ENCODE assay signal across 8 cellular contexts in genomic region chr12:56224954-56225353, GRCh38. TPM values are rescaled to one million over a fixed set of nuclear protein-coding genes. Genes with fewer than 3 reads are reported as not detected.
DNase-seq lines count a peak whose midpoint lies in the region; ATAC-seq and TF ChIP-seq lines count a peak whose summit lies in the region.

No MANE protein-coding gene starts in this region.

- H3K4me3 ChIP-seq in Caco-2 (ENCODE audit: low read depth, low read length) (peak overlapping the region; percentile 72), OCI-LY7 (ENCODE audit: low read depth, low read length, poor library complexity, severe bottlenecking) (peak overlapping the region; percentile 83), endocrine pancreas (ENCODE audit: control insufficient read depth, insufficient read depth, low read length) (peak overlapping the region; percentile 49), osteoblast (ENCODE audit: insufficient read depth, low read length) (peak overlapping the region; percentile 87)

- no peaks in the 10 kb centered on the region for H3K36me3 ChIP-seq in Caco-2 (ENCODE audit: control insufficient read depth, insufficient read depth, low read length)
- no peaks in the 10 kb centered on the region; the same call in 1 of the 2 replicates for H3K36me3 ChIP-seq in OCI-LY7 (ENCODE audit: insufficient read depth, low read length)
- H3K36me3 ChIP-seq in endocrine pancreas (ENCODE audit: control insufficient read depth, insufficient read depth, low read length), result no peaks in the 10 kb centered on the region
- peaks cover 3% of the 10 kb centered on the region for H3K36me3 ChIP-seq in osteoblast (ENCODE audit: insufficient read depth, low read length)

- peaks cover 8% of the 10 kb centered on the region for H3K4me1 Mint-ChIP-seq in Caco-2 (ENCODE audit: low read depth, unreplicated experiment)

- DNase-seq in Caco-2, result no peak
- no peak for DNase-seq in OCI-LY7 (ENCODE audit: low spot score)
- peak; percentile 58 for DNase-seq in osteoblast (ENCODE audit: insufficient read length, low spot score, missing footprints)
- DNase-seq in NOMO-1 treated with DMSO at 0.1 percent for 48 hours (lab: John Stamatoyannopoulos, UW; ENCODE audit: unreplicated experiment), result no peak
- DNase-seq in ACHN, result no peak
- no peak for DNase-seq in DMS153 (lab: John Stamatoyannopoulos, UW)

- CTCF ChIA-PET in Caco-2 (lab: Charles Lee) (no interaction called here), OCI-LY7 (lab: Charles Lee; ENCODE audit: unreplicated experiment) (interaction anchor here (1.0 kb wide), 1 partner anchor 10 kb away, joined by 3 read pairs; no protein-coding TSS in a partner anchor)

- H2AFZ ChIP-seq in OCI-LY7 (ENCODE audit: low read length) (peak overlapping the region; percentile 86; the same call in 1 of the 2 replicates), osteoblast (ENCODE audit: low read length) (no peak overlapping the region)

- H3K4me2 ChIP-seq in OCI-LY7 (ENCODE audit: low read length) (peak overlapping the region; percentile 89), osteoblast (ENCODE audit: insufficient read depth, low read length) (peak overlapping the region; percentile 97)

- no peak for ATAC-seq in HG03280 (IDR thresholded peaks at IDR 0.05; ENCODE audit: unreplicated experiment)

- in situ Hi-C loops in ACHN (cut with HindIII; ENCODE audit: low pct_ligation_motif_present, low pct_unique_long_range_greater_than_20kb, low sequenced_read_pairs), result no loop called here

- peak overlapping the region; percentile 99 for H3K4me3 Mint-ChIP-seq in Caco-2 (ENCODE audit: unreplicated experiment)

- intact Hi-C loops in Caco-2 (cut with micrococcal nuclease; ENCODE audit: unreplicated experiment), result loop anchor here (1.0 to 5.0 kb wide), 5 partner anchors 19 to 107 kb away; partner anchors contain the start of genes ANKRD52 and ZC3H10
- intact Hi-C loops in OCI-LY7 (cut with micrococcal nuclease; ENCODE audit: unreplicated experiment), result loop anchor here (1.0 kb wide), 4 partner anchors 17 to 106 kb away; no protein-coding TSS in a partner anchor

- peaks cover 31% of the 10 kb centered on the region for H3K36me3 Mint-ChIP-seq in Caco-2 (ENCODE audit: insufficient read depth, unreplicated experiment)

- H3K27me3 ChIP-seq in Caco-2 (replicated peaks; ENCODE audit: control insufficient read depth, insufficient read depth, low read length) (no peaks in the 10 kb centered on the region), endocrine pancreas (ENCODE audit: control insufficient read depth, insufficient read depth, low read length) (no peaks in the 10 kb centered on the region), osteoblast (ENCODE audit: insufficient read depth, low read length) (no peaks in the 10 kb centered on the region)

- no peaks in the 10 kb centered on the region for H3K9me3 ChIP-seq in Caco-2
- H3K9me3 ChIP-seq in OCI-LY7 (ENCODE audit: low read length), result no peaks in the 10 kb centered on the region
- no peaks in the 10 kb centered on the region for H3K9me3 ChIP-seq in endocrine pancreas (ENCODE audit: control insufficient read depth, low read length)
- no peaks in the 10 kb centered on the region for H3K9me3 ChIP-seq in osteoblast (ENCODE audit: low read depth, low read length)

- peak overlapping the region; percentile 98 for H3K27ac Mint-ChIP-seq in Caco-2 (ENCODE audit: unreplicated experiment)

- H3K27me3 Mint-ChIP-seq in Caco-2 (ENCODE audit: insufficient read depth, unreplicated experiment), result no peaks in the 10 kb centered on the region

- POLR2A ChIA-PET in Caco-2 (lab: Charles Lee), result no interaction called here
- POLR2A ChIA-PET in OCI-LY7 (lab: Charles Lee), result no interaction called here

- H3K79me2 ChIP-seq in OCI-LY7 (ENCODE audit: insufficient read depth, low read depth, low read length) (peaks cover 18% of the 10 kb centered on the region; the same call in 1 of the 2 replicates), osteoblast (ENCODE audit: insufficient read depth, low read length) (peaks cover 15% of the 10 kb centered on the region)

- H3K27ac ChIP-seq in OCI-LY7 (ENCODE audit: low read depth, low read length, poor library complexity, severe bottlenecking) (no peak overlapping the region), osteoblast (ENCODE audit: low read depth, low read length) (peak overlapping the region; percentile 66)

- H3K9ac ChIP-seq in endocrine pancreas (ENCODE audit: control insufficient read depth, insufficient read depth, low read length), result peak overlapping the region; percentile 49

- no peak for TF ChIP-seq CTCF in Caco-2 (IDR thresholded peaks at IDR 0.05; ENCODE audit: insufficient read depth in 1 of 2, low read depth in 1 of 2, low read length in 1 of 2, severe bottlenecking in 1 of 2, unreplicated experiment in 1 of 2)
- TF ChIP-seq CTCF in OCI-LY7 (conservative IDR thresholded peaks at IDR 0.05; ENCODE audit: low read length), result no peak
- TF ChIP-seq CTCF in osteoblast (IDR thresholded peaks at IDR 0.05; ENCODE audit: extremely low read depth, low read depth, low read length), result no peak

- H3K9me2 ChIP-seq in OCI-LY7 (ENCODE audit: insufficient read depth, low read length), result no peaks in the 10 kb centered on the region

- no peaks in the 10 kb centered on the region for H3K9me3 Mint-ChIP-seq in Caco-2 (ENCODE audit: unreplicated experiment)

- H3K4me1 ChIP-seq in Caco-2 (peaks cover 13% of the 10 kb centered on the region), OCI-LY7 (ENCODE audit: insufficient read depth, low read length, poor library complexity, severe bottlenecking) (peaks cover 39% of the 10 kb centered on the region), endocrine pancreas (ENCODE audit: control insufficient read depth, insufficient read depth, low read length) (peaks cover 4% of the 10 kb centered on the region), osteoblast (ENCODE audit: insufficient read depth, low read length) (peaks cover 32% of the 10 kb centered on the region)

- H4K20me1 ChIP-seq in OCI-LY7 (ENCODE audit: insufficient read depth, low read length) (no peaks in the 10 kb centered on the region), osteoblast (ENCODE audit: insufficient read depth, low read length) (no peaks in the 10 kb centered on the region)

- BruUV-seq in Caco-2 (replicated peaks; lab: Mats Ljungman, UMichigan) (no TSS peak), OCI-LY7 (replicated peaks; lab: Mats Ljungman, UMichigan) (no TSS peak)

RNA-seq across cellular contexts. Expression of gene NABP2, which starts 0.8 kb away (rescaled TPM):
- 32.1 and 37.7 TPM in 2 replicates for total RNA-seq in Caco-2 (2022)
- 37.5 and 46.0 TPM in 2 replicates for total RNA-seq in OCI-LY7 (2014; rRNA removed; shearing (Covaris generic))
- total RNA-seq in OCI-LY7 (2022), result 54.1 and 61.1 TPM in 2 replicates
- 26.8 and 27.4 TPM in 2 replicates for total RNA-seq in osteoblast

RNA-seq across cellular contexts. Expression of gene RNF41, which starts 3.2 kb away (rescaled TPM):
- 48.0 and 53.4 TPM in 2 replicates for total RNA-seq in Caco-2 (2022)
- 63.8 and 76.1 TPM in 2 replicates for total RNA-seq in OCI-LY7 (2014; rRNA removed; shearing (Covaris generic))
- 43.7 and 45.6 TPM in 2 replicates for total RNA-seq in OCI-LY7 (2022)
- 155 and 159 TPM in 2 replicates for total RNA-seq in osteoblast

RNA-seq across cellular contexts. Expression of gene SLC39A5, which starts 4.9 kb away (rescaled TPM):
- total RNA-seq in Caco-2 (2022) (83.1 and 110 TPM in 2 replicates), OCI-LY7 (2022) (1.2 and 1.4 TPM in 2 replicates), osteoblast (not detected in 2 replicates)
- 0.76 and 2.5 TPM in 2 replicates for total RNA-seq in OCI-LY7 (2014; rRNA removed; shearing (Covaris generic))

RNA-seq across cellular contexts. Expression of gene ANKRD52, which starts 33.2 kb away (rescaled TPM):
- total RNA-seq in Caco-2 (2022) (34.6 and 46.3 TPM in 2 replicates), OCI-LY7 (2022) (35.0 and 35.6 TPM in 2 replicates), osteoblast (17.7 and 18.8 TPM in 2 replicates)
- 7.0 and 11.7 TPM in 2 replicates for total RNA-seq in OCI-LY7 (2014; rRNA removed; shearing (Covaris generic))

RNA-seq across cellular contexts. Expression of gene SMARCC2, which starts 35.7 kb away (rescaled TPM):
- 89.1 and 94.8 TPM in 2 replicates for total RNA-seq in Caco-2 (2022)
- 59.7 and 68.3 TPM in 2 replicates for total RNA-seq in OCI-LY7 (2014; rRNA removed; shearing (Covaris generic))
- 137 and 162 TPM in 2 replicates for total RNA-seq in OCI-LY7 (2022)
- total RNA-seq in osteoblast, result 65.9 and 70.4 TPM in 2 replicates

Comparison
In these comparisons a context has a peak if more than half of its experiments do, and no peak if none do; other contexts are left out.
1. RNA of gene SLC39A5, which starts 4.9 kb away (total RNA-seq): 83.1 to 110 TPM in Caco-2; 0.76 to 2.5 TPM in OCI-LY7 and not detected in osteoblast; every median in the first group is over 10 times any median in the second.
2. Peak in every context shown above with its lines, with median percentiles within 50 percentile points of each other: H3K4me3 ChIP-seq.